Comparison of ENCODE assay signal across 26 cellular contexts in genomic region chr5:160252916-160253315, GRCh38. TPM values are rescaled to one million over a fixed set of nuclear protein-coding genes. Genes with fewer than 3 reads are reported as not detected.
"Had no signal": no experiment of that assay in that cellular context is flagged by ENCODE, and none has a peak within 500 bp of the region (broad histone marks: within the 10 kb centered on the region; RNA-seq: fewer than 3 reads in every experiment).

No MANE protein-coding gene starts in this region.

- H3K9ac ChIP-seq: KMS-11, SK-N-SH had no signal

- FAIRE-seq: HepG2 had no signal

- H3K27ac ChIP-seq: KMS-11, RWPE1 had no signal

- H3K4me2 ChIP-seq: KMS-11, SK-N-SH had no signal

- H3K9me3 ChIP-seq: SK-N-SH had no signal

- ATAC-seq: HepG2, Panc1, PC-3 had no signal

- DNase-seq: IMR-90; Kasumi-1; NCI-H1092; NCI-H1105 treated with DMSO at 0.1 percent for 48 hours; NCI-H1417 treated with DMSO at 0.1 percent for 48 hours; NCI-H146; NCI-H187; NCI-H2029; NCI-H2081 treated with DMSO at 0.1 percent for 48 hours; NCI-H2171; NCI-H226; NCI-H446; NCI-H510A; NCI-H524 treated with DMSO at 0.1 percent for 48 hours; NCI-H69; NCI-H774; NK-92 treated with Interleukin-12 subunit alpha and Interleukin-12 subunit beta, amount 100 ng/mL, for 24 hours; PC-3; SHP77; SK-N-SH; SW 1271 had no signal

RNA-seq across cellular contexts. Expression of gene FABP6, which starts 23.6 kb away (rescaled TPM):
- total RNA-seq: HepG2, IMR-90, PC-3 had no signal
- polyA plus RNA-seq: IMR-90 had no signal

RNA-seq across cellular contexts. Expression of gene CCNJL, which starts 59.4 kb away (rescaled TPM):
- total RNA-seq: OCI-LY7 had no signal
